8 cellular contexts compared by ENCODE assay signal in the genomic region with DNA sequence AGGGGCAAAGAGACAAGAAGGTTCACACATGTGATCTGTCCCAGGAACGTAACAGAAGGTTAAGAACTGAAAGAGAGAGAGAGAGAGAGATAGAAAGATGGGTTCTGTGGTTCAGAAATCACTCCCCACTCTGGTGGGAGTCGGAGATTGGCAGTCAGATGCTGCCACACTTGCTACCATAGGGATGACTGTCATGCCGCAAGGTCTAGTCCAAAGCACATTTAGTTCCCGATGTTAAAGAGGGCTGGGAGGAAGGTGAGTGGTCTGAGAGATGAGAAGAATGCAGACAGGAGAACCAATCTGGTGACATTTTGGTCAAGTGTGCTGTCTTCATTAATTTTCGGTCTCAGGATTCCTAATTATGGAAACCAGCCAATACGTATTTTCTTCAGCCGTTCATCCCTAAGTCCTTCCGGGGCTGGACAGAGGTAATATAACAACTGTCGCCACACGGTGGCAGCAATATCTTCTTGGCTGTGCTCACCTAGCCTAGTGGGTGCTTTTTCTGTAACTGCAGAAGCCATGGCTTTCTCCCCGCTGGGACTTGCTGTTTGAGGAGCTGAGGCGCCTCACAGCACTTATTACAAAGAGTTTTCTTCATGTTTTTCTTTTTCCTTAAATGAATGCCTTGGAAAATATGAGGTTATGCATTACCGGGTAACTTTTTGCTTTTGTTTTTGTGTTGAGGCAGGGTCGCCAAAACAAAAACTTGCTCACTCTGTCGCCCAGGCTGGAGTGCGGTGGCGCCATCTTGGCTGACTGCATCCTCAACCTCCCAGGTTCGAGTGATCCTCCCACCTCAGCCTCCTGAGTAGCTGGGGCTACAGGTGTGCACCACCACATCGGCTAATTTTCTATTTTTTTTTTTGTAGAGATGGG. TPM values are rescaled to one million over a fixed set of nuclear protein-coding genes. Genes with fewer than 3 reads are reported as not detected.
A peak's percentile ranks its signal among the peaks of the same experiment; 100 is the strongest.
DNase-seq lines count a peak whose midpoint lies in the region; ATAC-seq and TF ChIP-seq lines count a peak whose summit lies in the region.

No MANE protein-coding gene starts in this region.

- peaks cover 12% of the 10 kb centered on the region for H3K27me3 Mint-ChIP-seq in activated B cell treated with CpG ODN at 0.5 μM for 24 hours
- H3K27me3 Mint-ChIP-seq in central memory CD8-positive, alpha-beta T cell, result peaks cover 47% of the 10 kb centered on the region

- H3K4me1 Mint-ChIP-seq in activated B cell treated with CpG ODN at 0.5 μM for 24 hours, result peaks cover 4% of the 10 kb centered on the region
- H3K4me1 Mint-ChIP-seq in central memory CD8-positive, alpha-beta T cell, result no peaks in the 10 kb centered on the region

- no peaks in the 10 kb centered on the region for H3K9me3 ChIP-seq in left lung

- H3K27me3 ChIP-seq in left lung, result peaks cover 0 to 24% of the 10 kb centered on the region in 2 donors

- no peaks in the 10 kb centered on the region for H3K4me1 ChIP-seq in left lung

- H3K36me3 Mint-ChIP-seq in activated B cell treated with CpG ODN at 0.5 μM for 24 hours (ENCODE audit: low read depth), result no peaks in the 10 kb centered on the region
- no peaks in the 10 kb centered on the region for H3K36me3 Mint-ChIP-seq in central memory CD8-positive, alpha-beta T cell (ENCODE audit: insufficient read depth)

- no peaks in the 10 kb centered on the region for H3K9me3 Mint-ChIP-seq in activated B cell treated with CpG ODN at 0.5 μM for 24 hours
- H3K9me3 Mint-ChIP-seq in central memory CD8-positive, alpha-beta T cell, result no peaks in the 10 kb centered on the region

- no peak overlapping the region for H3K27ac ChIP-seq in left lung

- DNase-seq in AG08396 (ENCODE audit: low spot score) (peak; percentile 74), NCI-H345 treated with DMSO at 0.1 percent for 48 hours (lab: John Stamatoyannopoulos, UW; ENCODE audit: unreplicated experiment) (peak; percentile 56), activated B cell treated with CpG ODN at 0.5 μM for 24 hours (peak; percentile 39), left lung (peak in 1 of 2 donors; percentile 66)
- DNase-seq in central memory CD8-positive, alpha-beta T cell (ENCODE audit: low spot score in 2 of 2), result peak; percentile 44 to 46
- peak; percentile 12 to 61 (median 34) for DNase-seq in stimulated activated CD4-positive, alpha-beta T cell treated with anti-CD3 and anti-CD28 coated beads, TNF-alpha, amount 100 ng/mL, for 24 hours (ENCODE audit: low read depth in 3 of 3)

- intact Hi-C loops in activated B cell treated with CpG ODN at 0.5 μM for 24 hours (cut with micrococcal nuclease), result loop anchor here (1.0 to 5.0 kb wide), 8 partner anchors 109 to 1139 kb away; a partner anchor contains a TSS
- intact Hi-C loops in left lung (cut with DNase I), result no loop called here

- no peak overlapping the region for H3K4me3 Mint-ChIP-seq in activated B cell treated with CpG ODN at 0.5 μM for 24 hours
- H3K4me3 Mint-ChIP-seq in central memory CD8-positive, alpha-beta T cell, result no peak overlapping the region

- H3K4me3 ChIP-seq in left lung, result no peak overlapping the region

- TF ChIP-seq CTCF in activated B cell treated with CpG ODN at 0.5 μM for 24 hours (IDR thresholded peaks at IDR 0.05), result peak; percentile 22
- TF ChIP-seq CTCF in left lung (IDR thresholded peaks at IDR 0.05), result peak; percentile 68 to 76

- POLR2A ChIA-PET in activated B cell treated with CpG ODN at 0.5 μM for 24 hours (lab: Charles Lee), result interaction anchor here (0.6 kb wide), 1 partner anchor 333 kb away, joined by 19 read pairs; no protein-coding TSS in a partner anchor

- H3K36me3 ChIP-seq in left lung, result no peaks in the 10 kb centered on the region

- CTCF ChIA-PET in activated B cell treated with CpG ODN at 0.5 μM for 24 hours (lab: Charles Lee), result interaction anchor here (0.6 to 1.4 kb wide), 6 partner anchors 12 to 673 kb away, joined by 3 to 4 read pairs (median 4); no protein-coding TSS in a partner anchor

- H3K27ac Mint-ChIP-seq in activated B cell treated with CpG ODN at 0.5 μM for 24 hours, result no peak overlapping the region
- H3K27ac Mint-ChIP-seq in central memory CD8-positive, alpha-beta T cell (ENCODE audit: low read depth), result no peak overlapping the region

- ATAC-seq in GM18907 (IDR thresholded peaks at IDR 0.05; ENCODE audit: unreplicated experiment) (peak; percentile 91), HG03135 (IDR thresholded peaks at IDR 0.05; ENCODE audit: unreplicated experiment) (peak; percentile 88), activated B cell treated with CpG ODN at 0.5 μM for 24 hours (ENCODE audit: low read depth) (peak; percentile 93), left lung (peak; percentile 98)
- peak; percentile 70 for ATAC-seq in central memory CD8-positive, alpha-beta T cell (replicated peaks; ENCODE audit: extremely low read depth, poor library complexity, severe bottlenecking)

RNA-seq across cellular contexts. Expression of a gene that starts 46.0 kb away (rescaled TPM):
- total RNA-seq in activated B cell treated with CpG ODN at 0.5 μM for 24 hours (not detected in 2 replicates), left lung (under 1 TPM in 1 of 2 donors, not detected in 1; 0.09 TPM)
